ENCODE assay signal across 21 cellular contexts in genomic region chr9:69273162-69273561, GRCh38. TPM values are rescaled to one million over a fixed set of nuclear protein-coding genes. Genes with fewer than 3 reads are reported as not detected.
DNase-seq lines count a peak whose midpoint lies in the region; ATAC-seq, FAIRE-seq and TF ChIP-seq lines count a peak whose summit lies in the region.
"Had no signal": no experiment of that assay in that cellular context is flagged by ENCODE, and none has a peak within 500 bp of the region (broad histone marks: within the 10 kb centered on the region; RNA-seq: fewer than 3 reads in every experiment).

No MANE protein-coding gene starts in this region.

- no peaks in the 10 kb centered on the region; the same call in 2 of the 3 replicates for H3K9me3 ChIP-seq in GM12878 (replicated peaks; ENCODE audit: control insufficient read depth, insufficient read depth, low read length)
- peaks cover 7% of the 10 kb centered on the region for H3K9me3 ChIP-seq in left ventricle myocardium inferior (replicated peaks)
- no peaks in the 10 kb centered on the region for H3K9me3 ChIP-seq in neural progenitor cell (ENCODE audit: low read depth)
- H3K9me3 ChIP-seq: A549, SK-N-SH had no signal

- H3K27ac Mint-ChIP-seq in nephron progenitor cell (peak overlapping the region; percentile 11), neural progenitor cell (no peak overlapping the region)

- no TSS peak for BruUV-seq in GM12878 (replicated peaks; lab: Mats Ljungman, UMichigan)

- H3K36me3 ChIP-seq in GM12878 (ENCODE audit: control insufficient read depth in 2 of 2, insufficient read depth in 2 of 2, low read length in 1 of 2) (no peaks in the 10 kb centered on the region), left ventricle myocardium inferior (no peaks in the 10 kb centered on the region), neural progenitor cell (no peaks in the 10 kb centered on the region)
- H3K36me3 ChIP-seq: BLaER1 treated with 17β-estradiol and CSF1 and Interleukin-3, amounts not matched to agents 10 nM and 100 nM had no signal

- H3K4me2 ChIP-seq in GM12878 (ENCODE audit: control insufficient read depth, insufficient read depth), result no peak overlapping the region
- H3K4me2 ChIP-seq in neural progenitor cell, result no peak overlapping the region
- H3K4me2 ChIP-seq: A549; BLaER1 treated with 17β-estradiol and CSF1 and Interleukin-3, amounts not matched to agents 10 nM and 100 nM; SK-N-SH had no signal

- H3K79me2 ChIP-seq in GM12878 (ENCODE audit: control insufficient read depth, insufficient read depth, low read length) (no peaks in the 10 kb centered on the region), neural progenitor cell (ENCODE audit: low read depth) (no peaks in the 10 kb centered on the region)

- TF ChIP-seq EP300 in GM12878 (IDR thresholded peaks at IDR 0.05; ENCODE audit: borderline replicate concordance in 1 of 2, control insufficient read depth in 1 of 2, low read depth in 2 of 2, low read length in 2 of 2), result no peak

- peaks cover 28% of the 10 kb centered on the region for H3K9me3 Mint-ChIP-seq in nephron progenitor cell
- H3K9me3 Mint-ChIP-seq in neural progenitor cell, result peaks cover 13% of the 10 kb centered on the region

- ATAC-seq in GM21529 (IDR thresholded peaks at IDR 0.05; ENCODE audit: unreplicated experiment) (peak; percentile 44), GM12878 (no peak)
- ATAC-seq: A549, HCT116 had no signal

- H3K27me3 ChIP-seq in GM12878 (replicated peaks in 1 of 2; ENCODE audit: control insufficient read depth in 2 of 2, insufficient read depth in 2 of 2, low read length in 1 of 2) (no peaks in the 10 kb centered on the region), left ventricle myocardium inferior (ENCODE audit: low read depth) (no peaks in the 10 kb centered on the region), neural progenitor cell (no peaks in the 10 kb centered on the region)
- H3K27me3 ChIP-seq: BLaER1 treated with 17β-estradiol and CSF1 and Interleukin-3, amounts not matched to agents 10 nM and 100 nM had no signal

- no peaks in the 10 kb centered on the region for H3F3A ChIP-seq in neural progenitor cell (ENCODE audit: low read depth)

- SMC1A ChIA-PET in GM12878 (lab: Charles Lee; ENCODE audit: uncharacterized antibody, unreplicated experiment), result interaction anchor here (1.3 kb wide), 1 partner anchor 28 kb away, joined by 3 read pairs; no protein-coding TSS in a partner anchor

- FAIRE-seq in GM12878 (lab: Jason Lieb, UNC), result no peak
- FAIRE-seq: A549, GM12891, GM18507 had no signal

- CTCF ChIA-PET in GM12878 (lab: Yijun Ruan, JAX), result no interaction called here

- intact Hi-C loops in GM12878 (cut with micrococcal nuclease; ENCODE audit: unreplicated experiment) (no loop called here), left ventricle myocardium inferior (cut with micrococcal nuclease) (no loop called here)

- TF ChIP-seq CTCF in GM12878 (IDR thresholded peaks at IDR 0.05 in 2 of 3, conservative IDR thresholded peaks at IDR 0.05 in 1 of 3; ENCODE audit: control insufficient read depth in 2 of 3, extremely low read depth in 1 of 3, insufficient read depth in 1 of 3, low read depth in 3 of 3, low read length in 3 of 3) (no peak), left ventricle myocardium inferior (IDR thresholded peaks at IDR 0.05; ENCODE audit: borderline replicate concordance) (no peak), nephron progenitor cell (IDR thresholded peaks at IDR 0.05) (no peak), neural progenitor cell (IDR thresholded peaks at IDR 0.05) (no peak)

- no peaks in the 10 kb centered on the region for H3K27me3 Mint-ChIP-seq in nephron progenitor cell (ENCODE audit: low read depth, poor library complexity)
- H3K27me3 Mint-ChIP-seq in neural progenitor cell (ENCODE audit: insufficient read depth, low read depth), result peaks cover 4% of the 10 kb centered on the region

- no peak overlapping the region for H3K9ac ChIP-seq in GM12878 (ENCODE audit: control insufficient read depth, insufficient read depth, low read length)
- H3K9ac ChIP-seq in neural progenitor cell, result no peak overlapping the region
- H3K9ac ChIP-seq: BLaER1 treated with 17β-estradiol and CSF1 and Interleukin-3, amounts not matched to agents 10 nM and 100 nM; GM23248; SK-N-SH had no signal

- H3K4me1 ChIP-seq in GM12878 (ENCODE audit: control insufficient read depth, insufficient read depth, low read length) (peaks cover 3% of the 10 kb centered on the region; the same call in 1 of the 2 replicates), left ventricle myocardium inferior (peaks cover 23% of the 10 kb centered on the region), neural progenitor cell (no peaks in the 10 kb centered on the region)
- H3K4me1 ChIP-seq: A549 had no signal

- no peak overlapping the region for H3K27ac ChIP-seq in GM12878 (ENCODE audit: control insufficient read depth, insufficient read depth)
- peak overlapping the region; percentile 90 for H3K27ac ChIP-seq in left ventricle myocardium inferior (replicated peaks)
- no peak overlapping the region for H3K27ac ChIP-seq in neural progenitor cell
- H3K27ac ChIP-seq: A549; BLaER1 treated with 17β-estradiol and CSF1 and Interleukin-3, amounts not matched to agents 10 nM and 100 nM; GM23248 had no signal

- no peak for TF ChIP-seq RAD21 in GM12878 (IDR thresholded peaks at IDR 0.05; ENCODE audit: insufficient read depth, low read depth, low read length)

- H4K20me1 ChIP-seq in GM12878 (ENCODE audit: control insufficient read depth, insufficient read depth), result no peaks in the 10 kb centered on the region
- no peaks in the 10 kb centered on the region for H4K20me1 ChIP-seq in neural progenitor cell (ENCODE audit: low read depth)
- H4K20me1 ChIP-seq: BLaER1 treated with 17β-estradiol and CSF1 and Interleukin-3, amounts not matched to agents 10 nM and 100 nM had no signal

- no peak for TF ChIP-seq POLR2A in GM12878 (IDR thresholded peaks at IDR 0.05; ENCODE audit: low read depth, low read length)

- in situ Hi-C loops in GM12878 (cut with MboI) (no loop called here), KBM-7 (cut with MboI; ENCODE audit: low pct_unique_long_range_greater_than_20kb, low sequenced_read_pairs) (no loop called here)

- H3K4me3 Mint-ChIP-seq in nephron progenitor cell (no peak overlapping the region), neural progenitor cell (no peak overlapping the region)

- RAD21 ChIA-PET in GM12878 (lab: Charles Lee; ENCODE audit: unreplicated experiment), result no interaction called here

- no peak overlapping the region for H3K4me3 ChIP-seq in GM12878
- peak overlapping the region; percentile 37 for H3K4me3 ChIP-seq in left ventricle myocardium inferior
- no peak overlapping the region for H3K4me3 ChIP-seq in neural progenitor cell
- H3K4me3 ChIP-seq: A549; BLaER1 treated with 17β-estradiol and CSF1 and Interleukin-3, amounts not matched to agents 10 nM and 100 nM; GM23248 had no signal

- H2AFZ ChIP-seq in GM12878 (ENCODE audit: control insufficient read depth, low read depth, low read length) (no peak overlapping the region), neural progenitor cell (replicated peaks) (no peak overlapping the region)
- H2AFZ ChIP-seq: GM23248 had no signal

- H3K4me1 Mint-ChIP-seq in nephron progenitor cell (no peaks in the 10 kb centered on the region), neural progenitor cell (no peaks in the 10 kb centered on the region)

- peaks cover 5% of the 10 kb centered on the region for H3K36me3 Mint-ChIP-seq in nephron progenitor cell (ENCODE audit: low read depth)
- H3K36me3 Mint-ChIP-seq in neural progenitor cell, result no peaks in the 10 kb centered on the region

- POLR2A ChIA-PET in GM12878 (lab: Charles Lee), result no interaction called here

- 36% methylated on average over 4 of the region's 4 CpGs for WGBS in GM12878 (ENCODE audit: insufficient coverage, insufficient replicate concordance, low lambda C conversion rate, missing lambda C conversion rate)

- DNase-seq in GM12878 (ENCODE audit: low read depth, low spot score) (no peak), left ventricle myocardium inferior (no peak), nephron progenitor cell (no peak), KBM-7 (no peak), NCI-H82 treated with DMSO at 0.1 percent for 48 hours (lab: John Stamatoyannopoulos, UW; ENCODE audit: unreplicated experiment) (no peak), NCI-H1694 treated with DMSO at 0.1 percent for 48 hours (lab: John Stamatoyannopoulos, UW) (no peak), neural progenitor cell (ENCODE audit: low spot score) (no peak)
- DNase-seq: DMS 273 treated with DMSO at 0.1 percent for 48 hours, GDM1, GM23248, KG1, NCI-H1436, NCI-H2081, NCI-H774, SK-N-SH had no signal

TF ChIP-seq in GM12878, 131 proteins besides CTCF, POLR2A, EP300 and RAD21:
- TF ChIP-seq MEF2A (IDR thresholded peaks at IDR 0.05; ENCODE audit: insufficient read depth, low read depth, low read length) (peak; percentile 45; the same call in 1 of the 2 replicates), NBN (IDR thresholded peaks at IDR 0.05) (no peak)

RNA-seq across cellular contexts. Expression of gene ENTREP1, which starts 51.9 kb away (rescaled TPM):
- total RNA-seq in GM12878 (2013; cell fraction: nucleolus; rRNA removed), result not detected in 2 replicates
- total RNA-seq in GM12878 (2014; rRNA removed), result not detected in 2 replicates
- not detected in 2 replicates for total RNA-seq in GM12878 (2014; rRNA removed; fragmentation: Illumina TruSeq; extraction: Trizol)
- not detected in 2 replicates for total RNA-seq in GM12878 (2021)
- not detected for polyA plus RNA-seq in GM12878 (2011; ENCODE audit: low read depth)
- not detected in 2 replicates for polyA plus RNA-seq in GM12878 (2011; rRNA removed)
- not detected in 2 replicates for polyA plus RNA-seq in GM12878 (2011; cell fraction: cytosol; rRNA removed)
- polyA plus RNA-seq in GM12878 (2011; cell fraction: nucleus; rRNA removed), result 0.06 and 0.12 TPM in 2 replicates
- polyA plus RNA-seq in GM12878 (2012), result not detected in 2 replicates
- polyA plus RNA-seq in GM12878 (2014; fragmentation: Illumina TruSeq; extraction: Trizol), result not detected in 2 replicates
- not detected for polyA plus RNA-seq in GM12878 (2014; fragmentation: Nextera tagmentation; extraction: Ambion mirVana)
- not detected in 2 replicates for polyA plus RNA-seq in GM12878 (2014; rRNA removed)
- polyA plus RNA-seq in GM12878 (2016; fragmentation: Nextera tagmentation; extraction: Ambion mirVana), result not detected
- polyA minus RNA-seq in GM12878 (2011; rRNA and poly(A)+ RNA removed), result not detected in 2 replicates
- polyA minus RNA-seq in GM12878 (2011; cell fraction: cytosol; rRNA and poly(A)+ RNA removed), result not detected in 2 replicates
- polyA minus RNA-seq in GM12878 (2011; cell fraction: nucleus; rRNA and poly(A)+ RNA removed), result not detected in 2 replicates
- 22.1 TPM for total RNA-seq in left ventricle myocardium inferior
- total RNA-seq in neural progenitor cell (ENCODE audit: low replicate concordance), result 1.8 TPM in 2 replicates
- total RNA-seq: GM23248 had no signal
- polyA plus RNA-seq: GM23248, SK-N-SH had no signal
